In genomic region chr5:180116077-180116375, GRCh38 we compare ENCODE assay signal across 21 cellular contexts.
"Had no signal": no experiment of that assay in that cellular context is flagged by ENCODE, and none has a peak within 500 bp of the region (broad histone marks: within the 10 kb centered on the region; RNA-seq: fewer than 3 reads in every experiment).

No MANE protein-coding gene starts in this region.

- H3K27me3 ChIP-seq: brain microvascular endothelial cell, right atrium auricular region, vagina had no signal

- H3K27ac ChIP-seq: brain microvascular endothelial cell, esophagus muscularis mucosa, heart left ventricle, lower lobe of right lung, prostate gland, right atrium auricular region, skin epidermis, vagina had no signal

- H3K36me3 ChIP-seq: brain microvascular endothelial cell, esophagus muscularis mucosa, gastroesophageal sphincter, heart left ventricle, lower lobe of right lung, prostate gland, right atrium auricular region, vagina had no signal

- H3K4me1 ChIP-seq: esophagus muscularis mucosa, gastroesophageal sphincter, heart left ventricle, lower lobe of right lung, prostate gland, right atrium auricular region, vagina had no signal

- H3K9me3 ChIP-seq: esophagus muscularis mucosa, gastroesophageal sphincter, heart left ventricle, lower lobe of right lung, prostate gland, right atrium auricular region, vagina had no signal

- H3K4me3 ChIP-seq: esophagus muscularis mucosa, gastroesophageal sphincter, heart left ventricle, lower lobe of right lung, prostate gland, right atrium auricular region, skin epidermis, vagina had no signal

- ATAC-seq: activated CD4-positive, CD25-positive, alpha-beta regulatory T cell treated with anti-CD3 and anti-CD28 coated beads, Interleukin-2, amount 50 U/mL, for 24 hours; activated CD8-positive, alpha-beta T cell treated with anti-CD3 and anti-CD28 coated beads, Interleukin-2, amount 10 ng/mL, durations not matched to agents 7 days and 5 days; gastroesophageal sphincter; heart left ventricle; left colon; lower lobe of right lung had no signal

- DNase-seq: activated CD4-positive, alpha-beta T cell treated with anti-CD3 and anti-CD28 coated beads, Interleukin-2, amount 10 ng/mL, durations not matched to agents 7 days and 5 days; activated CD8-positive, alpha-beta T cell treated with anti-CD3 and anti-CD28 coated beads, Interleukin-2, amount 10 ng/mL, durations not matched to agents 7 days and 5 days; activated naive CD4-positive, alpha-beta T cell treated with Interleukin-2 at 50 U/mL for 16 hours; brain microvascular endothelial cell; cortex of kidney; effector CD4-positive, alpha-beta T cell; lower lobe of right lung; stimulated activated CD4-positive, alpha-beta T cell treated with anti-CD3 and anti-CD28 coated beads, Interleukin-15, amount 100 ng/mL, for 24 hours; stimulated activated CD4-positive, alpha-beta T cell treated with anti-CD3 and anti-CD28 coated beads, Interleukin-2, amount 100 ng/mL, for 48 hours; T-helper 1 cell; T-helper 9 cell; trophoblast cell had no signal
